In the genomic region with DNA sequence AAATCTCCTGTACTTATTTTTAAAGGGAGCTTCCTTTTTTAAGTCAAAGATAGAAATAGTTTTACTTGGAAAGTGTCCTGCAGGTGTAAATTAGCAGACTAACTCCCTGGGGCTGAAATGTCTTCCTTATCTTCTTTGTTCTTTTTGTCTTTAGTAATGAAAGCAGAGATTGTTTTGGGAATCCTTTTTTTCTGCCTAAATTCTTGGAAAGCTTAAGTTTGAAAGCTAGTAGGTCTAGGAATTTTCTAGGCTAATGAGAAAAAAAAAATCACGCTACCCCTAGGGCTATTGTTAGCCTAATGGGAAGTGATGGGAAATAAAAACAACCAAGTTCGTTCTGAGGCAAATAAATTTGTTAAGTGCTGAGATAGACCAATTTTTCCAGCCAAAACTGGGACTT, we compare ENCODE assay signal across 20 cellular contexts.
A peak's percentile ranks its signal among the peaks of the same experiment; 100 is the strongest.
DNase-seq lines count a peak whose midpoint lies in the region; ATAC-seq and TF ChIP-seq lines count a peak whose summit lies in the region.
"Had no signal": no experiment of that assay in that cellular context is flagged by ENCODE, and none has a peak within 500 bp of the region (broad histone marks: within the 10 kb centered on the region; RNA-seq: fewer than 3 reads in every experiment).

No MANE protein-coding gene starts in this region.

- H3K27ac ChIP-seq in BLaER1 (no peak overlapping the region), HUES48 (ENCODE audit: low read depth, low read length) (peak overlapping the region; percentile 74), ectodermal cell (ENCODE audit: insufficient read depth, low read depth, low read length, poor library complexity, severe bottlenecking) (peak overlapping the region; percentile 30), mesendoderm (ENCODE audit: low read depth, low read length) (no peak overlapping the region), body of pancreas (no peak overlapping the region), left ventricle myocardium inferior (replicated peaks) (no peak overlapping the region)
- H3K27ac ChIP-seq: 22Rv1, C4-2B, KMS-11 had no signal

- H3K4me3 ChIP-seq in BLaER1 (no peak overlapping the region), HUES48 (ENCODE audit: low read depth, low read length) (no peak overlapping the region), ectodermal cell (ENCODE audit: insufficient read depth, low read depth, low read length) (no peak overlapping the region), mesendoderm (ENCODE audit: low read length) (no peak overlapping the region), body of pancreas (no peak overlapping the region), left ventricle myocardium inferior (no peak overlapping the region)

- no peak overlapping the region for H4K8ac ChIP-seq in mesendoderm (ENCODE audit: low read depth, low read length)

- no peak overlapping the region for H2AK5ac ChIP-seq in mesendoderm (ENCODE audit: low read length)

- no peak for ATAC-seq in body of pancreas

- no peak overlapping the region for H2BK15ac ChIP-seq in mesendoderm (replicated peaks; ENCODE audit: low read depth)

- H3K36me3 ChIP-seq in BLaER1 (no peaks in the 10 kb centered on the region), HUES48 (ENCODE audit: control insufficient read depth, insufficient read depth, low read length) (no peaks in the 10 kb centered on the region), ectodermal cell (ENCODE audit: control insufficient read depth, insufficient read depth, low read length) (no peaks in the 10 kb centered on the region), mesendoderm (ENCODE audit: control insufficient read depth, insufficient read depth, low read length) (no peaks in the 10 kb centered on the region), body of pancreas (replicated peaks in 1 of 2; ENCODE audit: insufficient read depth in 1 of 2, low read depth in 2 of 2) (no peaks in the 10 kb centered on the region), left ventricle myocardium inferior (no peaks in the 10 kb centered on the region)

- H3K27me3 ChIP-seq in BLaER1 (no peaks in the 10 kb centered on the region), HUES48 (ENCODE audit: control insufficient read depth, insufficient read depth, low read length) (no peaks in the 10 kb centered on the region), ectodermal cell (ENCODE audit: control insufficient read depth, insufficient read depth, low read length, poor library complexity, severe bottlenecking) (no peaks in the 10 kb centered on the region), mesendoderm (ENCODE audit: insufficient read depth, low read length, poor library complexity) (no peaks in the 10 kb centered on the region), body of pancreas (no peaks in the 10 kb centered on the region), left ventricle myocardium inferior (ENCODE audit: low read depth) (no peaks in the 10 kb centered on the region)

- no peak overlapping the region for H4K5ac ChIP-seq in mesendoderm (ENCODE audit: low read length)

- TF ChIP-seq POLR2A in body of pancreas (IDR thresholded peaks at IDR 0.05): no peak

- H3K4ac ChIP-seq in mesendoderm (ENCODE audit: low read depth, low read length): no peak overlapping the region

- H3K79me1 ChIP-seq in mesendoderm (ENCODE audit: low read length): no peaks in the 10 kb centered on the region

- H3K23ac ChIP-seq in mesendoderm (ENCODE audit: low read length): no peak overlapping the region

- H3K9ac ChIP-seq in BLaER1: no peak overlapping the region
- no peak overlapping the region for H3K9ac ChIP-seq in HUES48 (ENCODE audit: low read depth, low read length)
- no peak overlapping the region for H3K9ac ChIP-seq in mesendoderm (ENCODE audit: low read length)
- H3K9ac ChIP-seq: KMS-11 had no signal

- H3K4me2 ChIP-seq in BLaER1 (peak overlapping the region; percentile 75), mesendoderm (ENCODE audit: low read length) (no peak overlapping the region)
- H3K4me2 ChIP-seq: KMS-11 had no signal

- TF ChIP-seq CTCF in body of pancreas (IDR thresholded peaks at IDR 0.05): no peak
- no peak for TF ChIP-seq CTCF in left ventricle myocardium inferior (IDR thresholded peaks at IDR 0.05; ENCODE audit: borderline replicate concordance)

- no peak overlapping the region for H3K18ac ChIP-seq in mesendoderm (ENCODE audit: low read length)

- H3K9me3 ChIP-seq in BLaER1: no peaks in the 10 kb centered on the region
- no peaks in the 10 kb centered on the region; the same call in 1 of the 2 replicates for H3K9me3 ChIP-seq in HUES48 (ENCODE audit: control insufficient read depth, insufficient read depth, low read length)
- peaks cover 2% of the 10 kb centered on the region for H3K9me3 ChIP-seq in ectodermal cell (ENCODE audit: control insufficient read depth, low read length)
- no peaks in the 10 kb centered on the region for H3K9me3 ChIP-seq in body of pancreas
- peaks cover 14% of the 10 kb centered on the region for H3K9me3 ChIP-seq in left ventricle myocardium inferior (replicated peaks)

- H3K4me1 ChIP-seq in BLaER1 (peaks cover 38% of the 10 kb centered on the region), HUES48 (ENCODE audit: control insufficient read depth, insufficient read depth, low read length) (peaks cover 22% of the 10 kb centered on the region; the same call in 1 of the 2 replicates), ectodermal cell (ENCODE audit: control insufficient read depth, insufficient read depth, low read length) (peaks cover 10% of the 10 kb centered on the region), mesendoderm (ENCODE audit: control insufficient read depth, low read depth, low read length) (peaks cover 6% of the 10 kb centered on the region), body of pancreas (no peaks in the 10 kb centered on the region), left ventricle myocardium inferior (no peaks in the 10 kb centered on the region)

- H3K79me2 ChIP-seq in mesendoderm (ENCODE audit: control insufficient read depth, insufficient read depth, low read length): no peaks in the 10 kb centered on the region

- no peak overlapping the region for H2BK120ac ChIP-seq in mesendoderm (ENCODE audit: low read depth, low read length)

- H2BK5ac ChIP-seq in mesendoderm (ENCODE audit: low read length): no peak overlapping the region

- peak; percentile 77 for DNase-seq in mesendoderm
- DNase-seq in body of pancreas: no peak
- no peak for DNase-seq in left ventricle myocardium inferior
- no peak for DNase-seq in activated CD4-positive, CD25-positive, alpha-beta regulatory T cell (lab: John Stamatoyannopoulos, UW)
- DNase-seq in LoVo (ENCODE audit: low spot score): no peak
- DNase-seq: ACHN; CD8-positive, alpha-beta memory T cell; DMS53; H7; IMR-90; NCI-H1694 treated with DMSO at 0.1 percent for 48 hours; NCI-H446; NCI-H526; Right ventricle myocardium superior had no signal

- H4K20me1 ChIP-seq in BLaER1: no peaks in the 10 kb centered on the region

- intact Hi-C loops in body of pancreas (cut with DNase I): no loop called here
- intact Hi-C loops in left ventricle myocardium inferior (cut with micrococcal nuclease): no loop called here

- 14 to 30% methylated on average over 2 of the region's 2 CpGs for WGBS in ectodermal cell, 2 experiments
- WGBS in mesendoderm (ENCODE audit: extremely low coverage, insufficient coverage, low lambda C conversion rate): no CpG with 5 or more reads among the region's 2 CpGs
- WGBS in body of pancreas, 2 donors: 78 to 80% methylated on average over 2 of the region's 2 CpGs

- H3K56ac ChIP-seq in mesendoderm (ENCODE audit: low read length): no peak overlapping the region

Comparison
In these comparisons a context has a peak if more than half of its experiments do, and no peak if none do; other contexts are left out.
1. H3K27ac ChIP-seq: peak in HUES48 (single experiment) and ectodermal cell (single experiment); none in BLaER1 (single experiment), mesendoderm (single experiment), body of pancreas (0 of 4) and left ventricle myocardium inferior (single experiment).